Comparison of ENCODE assay signal across 25 cellular contexts in the genomic region with DNA sequence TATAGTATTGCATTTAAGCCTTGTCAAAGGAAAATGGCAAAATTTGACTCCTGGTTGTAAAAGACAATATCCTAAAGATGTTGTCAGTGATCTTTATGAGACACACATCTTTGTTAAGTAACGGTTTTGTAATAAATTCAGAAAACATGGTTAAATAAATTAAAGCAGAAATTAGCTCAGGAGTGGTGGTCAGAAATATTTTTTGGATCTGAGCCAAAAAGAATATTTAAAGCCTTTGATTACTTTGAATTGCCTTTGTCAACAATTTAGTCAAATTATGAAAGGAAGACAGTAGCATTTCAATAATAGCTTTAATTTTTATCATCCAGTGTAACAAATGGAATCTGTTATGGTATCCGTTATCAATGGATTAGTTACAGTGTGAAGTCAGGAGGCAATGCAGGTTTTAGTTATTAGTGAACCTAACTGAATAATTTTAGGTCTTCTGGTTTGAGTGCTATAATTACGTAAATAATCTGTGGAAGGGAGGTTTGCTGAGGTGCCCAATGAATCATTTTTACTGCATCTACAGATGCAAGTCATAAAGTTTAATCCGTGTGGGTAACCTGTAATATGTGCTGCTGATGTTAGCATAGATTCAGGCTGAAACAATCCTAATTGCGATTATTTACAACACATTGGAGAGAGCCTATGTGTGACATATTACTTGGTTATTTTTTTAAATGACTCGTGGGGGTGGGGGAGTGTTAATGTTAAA.
"Had no signal": no experiment of that assay in that cellular context is flagged by ENCODE, and none has a peak within 500 bp of the region (broad histone marks: within the 10 kb centered on the region; RNA-seq: fewer than 3 reads in every experiment).

No MANE protein-coding gene starts in this region.

- H3K9me3 Mint-ChIP-seq: activated naive CD4-positive, alpha-beta T cell treated with anti-CD3 and anti-CD28 coated beads, Interleukin-2, amount 50 U/mL, for 72 hours; activated T-helper 17 cell treated with anti-CD3 and anti-CD28 coated beads, Interleukin-2, amount 50 U/mL, for 72 hours; neural progenitor cell; stimulated activated naive CD8-positive, alpha-beta T cell treated with anti-CD3 and anti-CD28 coated beads, Interleukin-15, Interleukin-2, amounts not matched to agents 100 ng/mL and 50 ng/mL, for 24 hours; T-helper 1 cell treated with Interleukin-12 subunit alpha and Interleukin-12 subunit beta and Interleukin-4 antibody, amounts not matched to agents 30 μg/mL and 1 μg/mL, for 36 hours; WTC11 had no signal

- FAIRE-seq: astrocyte, kidney had no signal

- H3K27me3 Mint-ChIP-seq: activated T-helper 17 cell treated with anti-CD3 and anti-CD28 coated beads, Interleukin-2, amount 50 U/mL, for 72 hours; stimulated activated naive CD8-positive, alpha-beta T cell treated with anti-CD3 and anti-CD28 coated beads, Interleukin-15, Interleukin-2, amounts not matched to agents 100 ng/mL and 50 ng/mL, for 24 hours had no signal

- H3K4me1 ChIP-seq: colonic mucosa, lower lobe of right lung, neural progenitor cell, prostate gland, thyroid gland, upper lobe of right lung had no signal

- H3K4me3 Mint-ChIP-seq: activated T-helper 17 cell treated with anti-CD3 and anti-CD28 coated beads, Interleukin-2, amount 50 U/mL, for 72 hours; neural progenitor cell; stimulated activated naive CD8-positive, alpha-beta T cell treated with anti-CD3 and anti-CD28 coated beads, Interleukin-15, Interleukin-2, amounts not matched to agents 100 ng/mL and 50 ng/mL, for 24 hours; T-helper 1 cell treated with Interleukin-12 subunit alpha and Interleukin-12 subunit beta and Interleukin-4 antibody, amounts not matched to agents 30 μg/mL and 1 μg/mL, for 36 hours; WTC11 had no signal

- DNase-seq: activated T-cell treated with anti-CD3 and anti-CD28 coated beads, Interleukin-2, amount 50 U/mL, for 1 hour; central memory CD4-positive, alpha-beta T cell; colonic mucosa; dorsolateral prefrontal cortex; gastrocnemius medialis; heart left ventricle; kidney; lower lobe of right lung; mesendoderm; mucosa of descending colon; right cardiac atrium; stimulated activated CD4-positive, alpha-beta T cell treated with anti-CD3 and anti-CD28 coated beads, Interleukin-12 subunit alpha, Interleukin-12 subunit beta, amount 100 ng/mL, for 4 hours; substantia nigra; T1000; thyroid gland; upper lobe of right lung had no signal

- H3K4me1 Mint-ChIP-seq: neural progenitor cell, WTC11 had no signal

- H3K27me3 ChIP-seq: colonic mucosa, dorsolateral prefrontal cortex, esophagus muscularis mucosa, gastrocnemius medialis, heart left ventricle, neural progenitor cell, thyroid gland, upper lobe of right lung had no signal

- H3K36me3 ChIP-seq: prostate gland had no signal

- H3K27ac ChIP-seq: colonic mucosa, esophagus muscularis mucosa, gastrocnemius medialis, heart left ventricle, lower lobe of right lung, neural progenitor cell, prostate gland, thyroid gland, upper lobe of right lung had no signal

- H3K4me3 ChIP-seq: colonic mucosa, dorsolateral prefrontal cortex, esophagus muscularis mucosa, gastrocnemius medialis, heart left ventricle, lower lobe of right lung, mucosa of descending colon, neural progenitor cell, prostate gland, thyroid gland, upper lobe of right lung had no signal

- H3K27ac Mint-ChIP-seq: neural progenitor cell; stimulated activated naive CD8-positive, alpha-beta T cell treated with anti-CD3 and anti-CD28 coated beads, Interleukin-15, Interleukin-2, amounts not matched to agents 100 ng/mL and 50 ng/mL, for 24 hours; T-helper 1 cell treated with Interleukin-12 subunit alpha and Interleukin-12 subunit beta and Interleukin-4 antibody, amounts not matched to agents 30 μg/mL and 1 μg/mL, for 36 hours; WTC11 had no signal

- H3K9me3 ChIP-seq: colonic mucosa, esophagus muscularis mucosa, gastrocnemius medialis, heart left ventricle, lower lobe of right lung, mucosa of descending colon, prostate gland, thyroid gland, upper lobe of right lung had no signal
